8 cellular contexts compared by ENCODE assay signal in the genomic region with DNA sequence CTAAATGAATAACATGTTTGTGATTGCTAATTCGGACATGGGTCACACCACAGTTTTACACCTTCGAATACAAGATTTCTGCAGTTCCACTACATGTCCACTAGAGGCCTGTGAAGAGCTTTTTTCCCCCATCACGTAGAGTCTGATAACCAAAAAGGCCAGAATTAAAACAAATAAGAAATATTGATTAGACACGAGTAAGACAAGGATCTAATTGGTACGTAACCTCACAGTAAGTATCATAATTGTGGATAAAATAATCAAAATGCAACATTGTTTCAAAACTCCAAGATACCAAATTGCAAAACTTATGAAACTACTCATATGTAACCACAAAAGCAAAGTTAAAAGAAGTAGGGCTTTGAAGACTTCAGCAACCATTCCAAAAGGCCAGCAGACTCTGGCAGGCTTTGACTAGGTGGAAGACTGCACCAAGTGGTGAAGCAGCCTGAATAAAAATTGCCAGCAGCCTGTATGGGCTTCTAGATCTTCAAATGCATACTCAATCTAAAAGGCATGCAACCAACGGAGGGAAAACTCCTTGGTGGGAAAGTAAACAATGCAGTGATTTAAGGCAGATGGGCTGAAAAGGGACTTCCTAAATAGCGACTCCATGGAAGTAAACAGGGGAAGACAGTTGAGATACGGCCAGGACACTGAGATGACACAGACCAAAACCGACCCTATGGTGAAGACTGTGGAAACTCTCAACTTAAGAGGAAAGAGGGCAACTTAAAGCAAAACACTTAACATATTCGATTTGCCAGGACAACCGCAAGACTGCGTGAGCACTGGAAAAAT. TPM values are rescaled to one million over a fixed set of nuclear protein-coding genes. Genes with fewer than 3 reads are reported as not detected.
DNase-seq lines count a peak whose midpoint lies in the region; ATAC-seq and TF ChIP-seq lines count a peak whose summit lies in the region.

No MANE protein-coding gene starts in this region.

- no peaks in the 10 kb centered on the region for H4K20me1 ChIP-seq in BLaER1 treated with 17β-estradiol and CSF1 and Interleukin-3, amounts not matched to agents 10 nM and 100 nM
- no peaks in the 10 kb centered on the region for H4K20me1 ChIP-seq in PC-3 (ENCODE audit: low read length)

- peak; percentile 57 for DNase-seq in PC-3
- peak; percentile 50 to 64 for DNase-seq in dermis microvascular lymphatic vessel endothelial cell (ENCODE audit: low read depth in 2 of 2)
- DNase-seq in medulla oblongata (ENCODE audit: extremely low spot score), result peak; percentile 84
- no peak for DNase-seq in aorta
- DNase-seq in activated CD4-positive, alpha-beta T cell treated with anti-CD3 and anti-CD28 coated beads for 1 hour, result no peak

- H3K79me2 ChIP-seq in PC-3 (ENCODE audit: low read length), result peaks cover 73% of the 10 kb centered on the region

- no peaks in the 10 kb centered on the region for H3F3A ChIP-seq in PC-3 (ENCODE audit: low read length, unreplicated experiment)

- no TSS peak for BruUV-seq in PC-3 (replicated peaks; lab: Mats Ljungman, UMichigan)

- no peak overlapping the region for H3K9ac ChIP-seq in BLaER1 treated with 17β-estradiol and CSF1 and Interleukin-3, amounts not matched to agents 10 nM and 100 nM
- peak overlapping the region; percentile 70 for H3K9ac ChIP-seq in PC-3 (ENCODE audit: low read length)

- CTCF ChIA-PET in PC-3 (lab: Charles Lee), result interaction anchor here (1.4 kb wide), 1 partner anchor 314 kb away, joined by 3 read pairs; no protein-coding TSS in a partner anchor

- no peaks in the 10 kb centered on the region for H3K9me2 ChIP-seq in PC-3 (replicated peaks; ENCODE audit: low read length)

- no peaks in the 10 kb centered on the region for H3K36me3 ChIP-seq in BLaER1 treated with 17β-estradiol and CSF1 and Interleukin-3, amounts not matched to agents 10 nM and 100 nM
- H3K36me3 ChIP-seq in PC-3 (ENCODE audit: low read depth, low read length) (peaks cover 18% of the 10 kb centered on the region), aorta (ENCODE audit: control insufficient read depth in 1 of 2, insufficient read depth in 2 of 2, low read length in 1 of 2) (no peaks in the 10 kb centered on the region)

- peak overlapping the region in 1 of 11 experiments; percentile 31; a peak in 2 of 22 replicates for H3K27ac ChIP-seq in BLaER1 treated with 17β-estradiol and CSF1 and Interleukin-3, amounts not matched to agents 10 nM and 100 nM
- H3K27ac ChIP-seq in PC-3 (ENCODE audit: low read length) (peak overlapping the region; percentile 94), aorta (ENCODE audit: low read depth in 1 of 2, low read length in 2 of 2) (no peak overlapping the region)

- WGBS in aorta, 2 donors, result 41 to 42% methylated on average over 12 of the region's 12 CpGs

- H3K4me2 ChIP-seq in BLaER1 treated with 17β-estradiol and CSF1 and Interleukin-3, amounts not matched to agents 10 nM and 100 nM, result peak overlapping the region in 9 of 11 experiments; percentile 13 to 56 (median 29); a peak in 13 of 22 replicates
- peak overlapping the region; percentile 29 for H3K4me2 ChIP-seq in PC-3 (ENCODE audit: low read length)

- ATAC-seq in GM18511 (IDR thresholded peaks at IDR 0.05; ENCODE audit: unreplicated experiment) (peak; percentile 72), HG03442 (IDR thresholded peaks at IDR 0.05; ENCODE audit: unreplicated experiment) (peak; percentile 64), PC-3 (0 out of 2 replicates have a peak, but pooled peaks have one; percentile 18), aorta (ENCODE audit: low FRiP score) (peak; percentile 74)

- peak; percentile 90 for TF ChIP-seq CTCF in PC-3 (conservative IDR thresholded peaks at IDR 0.05; ENCODE audit: low read depth, low read length)

- peaks cover 16 to 28% (median 23%) of the 10 kb centered on the region in 11 experiments for H3K9me3 ChIP-seq in BLaER1 treated with 17β-estradiol and CSF1 and Interleukin-3, amounts not matched to agents 10 nM and 100 nM (replicated peaks in 1 of 11)
- H3K9me3 ChIP-seq in PC-3 (ENCODE audit: low read length), result no peaks in the 10 kb centered on the region
- H3K9me3 ChIP-seq in aorta (ENCODE audit: control insufficient read depth, low read length), result peaks cover 2% of the 10 kb centered on the region

- POLR2A ChIA-PET in PC-3 (lab: Charles Lee; ENCODE audit: unreplicated experiment), result interaction anchor here (0.5 to 0.6 kb wide), 2 partner anchors 51 to 314 kb away, joined by 4 to 6 read pairs; no protein-coding TSS in a partner anchor

- peaks cover 10 to 44% (median 15%) of the 10 kb centered on the region in 10 experiments; a peak in 18 of 20 replicates for H3K4me1 ChIP-seq in BLaER1 treated with 17β-estradiol and CSF1 and Interleukin-3, amounts not matched to agents 10 nM and 100 nM
- peaks cover 39% of the 10 kb centered on the region for H3K4me1 ChIP-seq in PC-3 (ENCODE audit: insufficient read depth, low read length)
- H3K4me1 ChIP-seq in aorta (ENCODE audit: control insufficient read depth in 1 of 2, insufficient read depth in 2 of 2, low read length in 2 of 2), result peaks cover 0 to 1% of the 10 kb centered on the region in 2 donors

- no peaks in the 10 kb centered on the region for H3K27me3 ChIP-seq in BLaER1 treated with 17β-estradiol and CSF1 and Interleukin-3, amounts not matched to agents 10 nM and 100 nM
- H3K27me3 ChIP-seq in PC-3 (ENCODE audit: low read length) (no peaks in the 10 kb centered on the region), aorta (ENCODE audit: control insufficient read depth in 1 of 2, insufficient read depth in 2 of 2, low read length in 1 of 2) (no peaks in the 10 kb centered on the region)

- no peak overlapping the region for H3K4me3 ChIP-seq in BLaER1 treated with 17β-estradiol and CSF1 and Interleukin-3, amounts not matched to agents 10 nM and 100 nM
- H3K4me3 ChIP-seq in PC-3 (ENCODE audit: low read length), result no peak overlapping the region
- no peak overlapping the region for H3K4me3 ChIP-seq in aorta (ENCODE audit: low read length in 2 of 2)

- no peak overlapping the region for H2AFZ ChIP-seq in PC-3 (ENCODE audit: low read length)

- intact Hi-C loops in PC-3 (cut with micrococcal nuclease) (loop anchor here (1.0 to 5.0 kb wide), 2 partner anchors 212 to 258 kb away; no protein-coding TSS in a partner anchor), aorta (cut with DNase I) (loop anchor here (2.0 to 10.0 kb wide), 5 partner anchors 258 to 496 kb away; no protein-coding TSS in a partner anchor)

RNA-seq across cellular contexts. Expression of gene STARD13, which starts 56.7 kb away (rescaled TPM):
- total RNA-seq in PC-3 (2014; rRNA removed) (24.3 and 26.6 TPM in 2 replicates), dermis microvascular lymphatic vessel endothelial cell (19.3 and 21.9 TPM in 2 replicates), aorta (10 to 100 TPM; 62.4 to 85.5 TPM)
- polyA plus RNA-seq in aorta, result 10 to 100 TPM; 15.0 to 17.2 TPM

Comparison
In these comparisons a context has a peak if more than half of its experiments do, and no peak if none do; other contexts are left out.
1. ATAC-seq: peak in every context shown above with its lines; median percentile 74 in aorta; 72 in GM18511; 64 in HG03442; 18 in PC-3.
2. DNase-seq: peak in PC-3 (single experiment), dermis microvascular lymphatic vessel endothelial cell (2 of 2) and medulla oblongata (single experiment); none in aorta (0 of 2) and activated CD4-positive, alpha-beta T cell treated with anti-CD3 and anti-CD28 coated beads for 1 hour (single experiment).